Comparison of ENCODE assay signal across 10 cellular contexts in genomic region chr11:58525037-58525614, GRCh38. TPM values are rescaled to one million over a fixed set of nuclear protein-coding genes. Genes with fewer than 3 reads are reported as not detected.
A peak's percentile ranks its signal among the peaks of the same experiment; 100 is the strongest.
DNase-seq lines count a peak whose midpoint lies in the region; ATAC-seq and TF ChIP-seq lines count a peak whose summit lies in the region.
"Had no signal": no experiment of that assay in that cellular context is flagged by ENCODE, and none has a peak within 500 bp of the region (broad histone marks: within the 10 kb centered on the region; RNA-seq: fewer than 3 reads in every experiment).

No MANE protein-coding gene starts in this region.

- H3K27me3 Mint-ChIP-seq in central memory CD8-positive, alpha-beta T cell = no peaks in the 10 kb centered on the region
- H3K27me3 Mint-ChIP-seq in glutamatergic neuron (ENCODE audit: unreplicated experiment) = no peaks in the 10 kb centered on the region

- H3K4me3 Mint-ChIP-seq in central memory CD8-positive, alpha-beta T cell = peak overlapping the region; percentile 62
- H3K4me3 Mint-ChIP-seq in glutamatergic neuron (ENCODE audit: unreplicated experiment) = no peak overlapping the region

- peak overlapping the region; percentile 43 for H2AFZ ChIP-seq in HCT116 (ENCODE audit: low read depth, low read length, poor library complexity, severe bottlenecking)

- TF ChIP-seq CTCF in HCT116 (IDR thresholded peaks at IDR 0.05 in 2 of 3, conservative IDR thresholded peaks at IDR 0.05 in 1 of 3; ENCODE audit: borderline replicate concordance in 1 of 3, insufficient read depth in 1 of 3, low read depth in 2 of 3, low read length in 2 of 3) = no peak
- TF ChIP-seq CTCF in LNCaP clone FGC (IDR thresholded peaks at IDR 0.05; ENCODE audit: control insufficient read depth, extremely low read depth, insufficient read depth) = no peak
- no peak for TF ChIP-seq CTCF in glutamatergic neuron (IDR thresholded peaks at IDR 0.05; ENCODE audit: partially characterized antibody, unreplicated experiment)

- peaks cover 35% of the 10 kb centered on the region for H3K36me3 Mint-ChIP-seq in central memory CD8-positive, alpha-beta T cell (ENCODE audit: insufficient read depth)
- H3K36me3 Mint-ChIP-seq in glutamatergic neuron (ENCODE audit: unreplicated experiment) = no peaks in the 10 kb centered on the region

- CTCF ChIA-PET in HCT116 (lab: Charles Lee) = interaction anchor here (0.9 to 2.3 kb wide), 7 partner anchors 11 to 1180 kb away, joined by 3 to 15 read pairs (median 4); no protein-coding TSS in a partner anchor

- no peaks in the 10 kb centered on the region for H4K20me1 ChIP-seq in HCT116 (ENCODE audit: insufficient read depth)

- 0 out of 2 replicates have a peak, but pooled peaks cover 4% of the 10 kb centered on the region for H3K27me3 ChIP-seq in HCT116 (ENCODE audit: insufficient read depth, low read length)

- peak overlapping the region; percentile 94 for H3K27ac Mint-ChIP-seq in central memory CD8-positive, alpha-beta T cell (ENCODE audit: low read depth)
- no peak overlapping the region for H3K27ac Mint-ChIP-seq in glutamatergic neuron (ENCODE audit: unreplicated experiment)

- TF ChIP-seq RAD21 in HCT116 (IDR thresholded peaks at IDR 0.05; ENCODE audit: low read depth) = no peak

- H3K9me3 ChIP-seq in HCT116 (ENCODE audit: control insufficient read depth in 1 of 2, insufficient read depth in 1 of 2, low read depth in 1 of 2, low read length in 2 of 2) = no peaks in the 10 kb centered on the region

- TF ChIP-seq POLR2A in HCT116 (IDR thresholded peaks at IDR 0.05; ENCODE audit: borderline replicate concordance, extremely low read depth, insufficient read depth, insufficient read length) = no peak

- H3K4me3 ChIP-seq in HCT116 (replicated peaks in 1 of 2; ENCODE audit: low read depth in 1 of 2, low read length in 2 of 2) (no peak overlapping the region), LNCaP clone FGC (ENCODE audit: low read depth, low read length) (no peak overlapping the region)

- DNase-seq in HCT116 (ENCODE audit: low read depth, low spot score) (no peak), LNCaP clone FGC (ENCODE audit: low read depth) (peak; percentile 25), glutamatergic neuron (no peak), DMS53 (lab: John Stamatoyannopoulos, UW) (no peak), C1 segment of cervical spinal cord (lab: John Stamatoyannopoulos, UW) (no peak)
- peak in 1 of 2 donors; percentile 39 for DNase-seq in central memory CD8-positive, alpha-beta T cell (ENCODE audit: low spot score in 2 of 2)

- H3K4me2 ChIP-seq in HCT116 (ENCODE audit: low read length) = no peak overlapping the region

- H3K4me1 Mint-ChIP-seq in central memory CD8-positive, alpha-beta T cell = peaks cover 25% of the 10 kb centered on the region
- peaks cover 2% of the 10 kb centered on the region for H3K4me1 Mint-ChIP-seq in glutamatergic neuron (ENCODE audit: low read depth, unreplicated experiment)

- H3K9me2 ChIP-seq in HCT116 (ENCODE audit: insufficient read depth) = no peaks in the 10 kb centered on the region

- H3K79me2 ChIP-seq in HCT116 (ENCODE audit: insufficient read depth, low read length) = no peaks in the 10 kb centered on the region

- H3K4me1 ChIP-seq in HCT116 (ENCODE audit: control insufficient read depth in 1 of 2, insufficient read depth in 2 of 2, low read length in 2 of 2) = peaks cover 0 to 8% of the 10 kb centered on the region in 2 experiments; a peak in 3 of 4 replicates

- intact Hi-C loops in HCT116 (cut with micrococcal nuclease) = loop anchor here (10.0 kb wide), 1 partner anchor 390 kb away; no protein-coding TSS in a partner anchor

- ATAC-seq in GM18520 (IDR thresholded peaks at IDR 0.05; ENCODE audit: unreplicated experiment) (peak; percentile 63), HCT116 (no peak), SK-N-SH treated with all-trans-retinoic acid at 6 μM for 48 hours (no peak)
- ATAC-seq in central memory CD8-positive, alpha-beta T cell (replicated peaks; ENCODE audit: extremely low read depth, poor library complexity, severe bottlenecking) = peak; percentile 92

- H3K36me3 ChIP-seq in HCT116 (ENCODE audit: control insufficient read depth in 1 of 2, insufficient read depth in 2 of 2, low read length in 2 of 2) = no peaks in the 10 kb centered on the region

- H3K27ac ChIP-seq in HCT116 (ENCODE audit: low read depth, low read length) = no peak overlapping the region
- H3K27ac ChIP-seq: epithelial cell of prostate had no signal

- H3K9ac ChIP-seq in HCT116 (ENCODE audit: low read length) = no peak overlapping the region

- POLR2A ChIA-PET in HCT116 (lab: Charles Lee) = no interaction called here

- no peaks in the 10 kb centered on the region for H3K9me3 Mint-ChIP-seq in central memory CD8-positive, alpha-beta T cell
- H3K9me3 Mint-ChIP-seq in glutamatergic neuron (ENCODE audit: unreplicated experiment) = no peaks in the 10 kb centered on the region

- no TSS peak for BruUV-seq in HCT116 (replicated peaks; lab: Mats Ljungman, UMichigan)

- RAD21 ChIA-PET in HCT116 (lab: Charles Lee; ENCODE audit: low non-redundant PET in 1 of 2, low total read pairs in 2 of 2, uncharacterized antibody in 2 of 2, unreplicated experiment in 2 of 2) = no interaction called here

TF ChIP-seq in HCT116, 20 proteins besides CTCF, POLR2A, EP300 and RAD21:
- TF ChIP-seq ATF3 (IDR thresholded peaks at IDR 0.05) = no peak
- no peak for TF ChIP-seq CBX3 (IDR thresholded peaks at IDR 0.05; ENCODE audit: low read depth)
- TF ChIP-seq EZH2 (IDR thresholded peaks at IDR 0.05) = no peak
- no peak for TF ChIP-seq MAX (IDR thresholded peaks at IDR 0.05)
- no peak for TF ChIP-seq YY1 (IDR thresholded peaks at IDR 0.05; ENCODE audit: extremely low read depth, insufficient replicate concordance, low read depth, low read length)
- no peak for TF ChIP-seq POLR2AphosphoS5 (IDR thresholded peaks at IDR 0.05; ENCODE audit: low read depth, low read length)
- no peak for TF ChIP-seq FOSL1 (IDR thresholded peaks at IDR 0.05; ENCODE audit: low read depth)
- TF ChIP-seq SRF (IDR thresholded peaks at IDR 0.05; ENCODE audit: low read depth) = no peak
- TF ChIP-seq ZFX (IDR thresholded peaks at IDR 0.05) = no peak
- TF ChIP-seq SP1 (IDR thresholded peaks at IDR 0.05; ENCODE audit: low read depth) = no peak
- TF ChIP-seq SIN3A (IDR thresholded peaks at IDR 0.05; ENCODE audit: low read depth) = no peak

TF ChIP-seq in SK-N-SH treated with all-trans-retinoic acid at 6 μM for 48 hours, 23 proteins besides CTCF, POLR2A, EP300 and RAD21 (continues in another document):
- TF ChIP-seq CREB5 (CRISPR knock-in tag; IDR thresholded peaks at IDR 0.05; ENCODE audit: low read depth) = no peak
- TF ChIP-seq ARNTL (CRISPR knock-in tag; IDR thresholded peaks at IDR 0.05; ENCODE audit: borderline replicate concordance, low read depth) = no peak
- TF ChIP-seq ZFP3 (CRISPR knock-in tag; IDR thresholded peaks at IDR 0.05) = no peak
- no peak for TF ChIP-seq ISL1 (CRISPR knock-in tag; IDR thresholded peaks at IDR 0.05)
- no peak for TF ChIP-seq ZC3H10 (CRISPR knock-in tag; IDR thresholded peaks at IDR 0.05)
- TF ChIP-seq ZNF565 (CRISPR knock-in tag; conservative IDR thresholded peaks at IDR 0.05; ENCODE audit: low read depth) = no peak
- TF ChIP-seq POU6F1 (CRISPR knock-in tag; IDR thresholded peaks at IDR 0.05; ENCODE audit: borderline replicate concordance, low read depth) = no peak
- no peak for TF ChIP-seq CSDC2 (CRISPR knock-in tag; IDR thresholded peaks at IDR 0.05)
- no peak for TF ChIP-seq PATZ1 (CRISPR knock-in tag; IDR thresholded peaks at IDR 0.05; ENCODE audit: borderline replicate concordance)

RNA-seq across cellular contexts. Expression of gene OR5B21, which starts 17.2 kb away (rescaled TPM):
- total RNA-seq in HCT116 (2021; ENCODE audit: unreplicated experiment) (not detected), glutamatergic neuron (ENCODE audit: unreplicated experiment) (not detected)
- not detected in 2 replicates for polyA plus RNA-seq in HCT116 (2012)
- total RNA-seq: RPMI7951 had no signal

RNA-seq across cellular contexts. Expression of gene LPXN, which starts 50.5 kb away (rescaled TPM):
- total RNA-seq in HCT116 (2021; ENCODE audit: unreplicated experiment) = 3.6 TPM
- polyA plus RNA-seq in HCT116 (2012) = 1.2 and 1.4 TPM in 2 replicates
- total RNA-seq in glutamatergic neuron (ENCODE audit: unreplicated experiment) = 3.8 TPM

RNA-seq across cellular contexts. Expression of gene ZFP91, which starts 53.7 kb away (rescaled TPM):
- 58.6 TPM for total RNA-seq in HCT116 (2021; ENCODE audit: unreplicated experiment)
- 16.7 and 23.0 TPM in 2 replicates for polyA plus RNA-seq in HCT116 (2012)
- 44.3 TPM for total RNA-seq in glutamatergic neuron (ENCODE audit: unreplicated experiment)

Comparison
In these comparisons a context has a peak if more than half of its experiments do, and no peak if none do; other contexts are left out.
1. ATAC-seq: peak in GM18520 (single experiment) and central memory CD8-positive, alpha-beta T cell (single experiment); none in HCT116 (single experiment) and SK-N-SH treated with all-trans-retinoic acid at 6 μM for 48 hours (single experiment).